Comparison of ENCODE assay signal across 8 cellular contexts in genomic region chrX:153926863-153927685, GRCh38. TPM values are rescaled to one million over a fixed set of nuclear protein-coding genes. Genes with fewer than 3 reads are reported as not detected.
DNase-seq lines count a peak whose midpoint lies in the region; ATAC-seq lines count a peak whose summit lies in the region.

No MANE protein-coding gene starts in this region.

- peak; percentile 90 for DNase-seq in Jurkat, Clone E6-1 (ENCODE audit: low read depth, low spot score)
- DNase-seq in SHP77 treated with DMSO at 0.1 percent for 48 hours (lab: John Stamatoyannopoulos, UW) (peak; percentile 22), left ventricle myocardium superior (peak; percentile 49), AG20443 (ENCODE audit: low spot score) (no peak)
- peak; percentile 85 for DNase-seq in activated naive CD4-positive, alpha-beta T cell treated with anti-CD3 and anti-CD28 coated beads for 36 hours

- H3K27ac ChIP-seq in BLaER1 = peak overlapping the region; percentile 99

- no peaks in the 10 kb centered on the region for H3K9me3 ChIP-seq in BLaER1
- no peaks in the 10 kb centered on the region for H3K9me3 ChIP-seq in skeletal muscle satellite cell (replicated peaks; ENCODE audit: low read length)

- no peaks in the 10 kb centered on the region for H3K9me3 Mint-ChIP-seq in activated naive CD4-positive, alpha-beta T cell treated with anti-CD3 and anti-CD28 coated beads for 36 hours

- peaks cover 98% of the 10 kb centered on the region for H4K20me1 ChIP-seq in BLaER1

- H3K4me3 Mint-ChIP-seq in activated naive CD4-positive, alpha-beta T cell treated with anti-CD3 and anti-CD28 coated beads for 36 hours = peak overlapping the region; percentile 88

- peak overlapping the region; percentile 98 for H3K27ac Mint-ChIP-seq in activated naive CD4-positive, alpha-beta T cell treated with anti-CD3 and anti-CD28 coated beads for 36 hours

- peak overlapping the region; percentile 99 for H3K4me2 ChIP-seq in BLaER1
- H3K4me2 ChIP-seq in skeletal muscle satellite cell (ENCODE audit: low read length) = peak overlapping the region; percentile 83

- peaks cover 89% of the 10 kb centered on the region for H3K4me1 ChIP-seq in BLaER1
- peaks cover 37% of the 10 kb centered on the region for H3K4me1 ChIP-seq in skeletal muscle satellite cell (ENCODE audit: control insufficient read depth, insufficient read depth, low read length)

- H3K9ac ChIP-seq in BLaER1 = peak overlapping the region; percentile 97
- peak overlapping the region; percentile 85 for H3K9ac ChIP-seq in skeletal muscle satellite cell (ENCODE audit: low read depth, low read length)

- H3K4me3 ChIP-seq in BLaER1 = peak overlapping the region; percentile 70
- peak overlapping the region; percentile 85 for H3K4me3 ChIP-seq in Jurkat, Clone E6-1 (ENCODE audit: low read length)
- H3K4me3 ChIP-seq in skeletal muscle satellite cell (ENCODE audit: low read length) = peak overlapping the region; percentile 74

- intact Hi-C loops in activated naive CD4-positive, alpha-beta T cell treated with anti-CD3 and anti-CD28 coated beads for 36 hours (cut with micrococcal nuclease) = loop anchor here (1.0 to 5.0 kb wide), 4 partner anchors 8 to 470 kb away; partner anchors contain the start of genes NAA10 and RPL10
- intact Hi-C loops in left ventricle myocardium superior (cut with micrococcal nuclease) = no loop called here

- peaks cover 29% of the 10 kb centered on the region for H3K36me3 ChIP-seq in BLaER1
- peaks cover 29% of the 10 kb centered on the region for H3K36me3 ChIP-seq in skeletal muscle satellite cell (ENCODE audit: insufficient read depth, low read length)

- H3K4me1 Mint-ChIP-seq in activated naive CD4-positive, alpha-beta T cell treated with anti-CD3 and anti-CD28 coated beads for 36 hours (ENCODE audit: low read depth) = peaks cover 35% of the 10 kb centered on the region

- CTCF ChIA-PET in activated naive CD4-positive, alpha-beta T cell treated with anti-CD3 and anti-CD28 coated beads for 36 hours (lab: Charles Lee) = interaction anchor here (0.6 to 10.6 kb wide), 7 partner anchors 10 to 164 kb away, joined by 3 to 82 read pairs (median 4); partner anchors contain the start of gene RENBP

- H3K36me3 Mint-ChIP-seq in activated naive CD4-positive, alpha-beta T cell treated with anti-CD3 and anti-CD28 coated beads for 36 hours (ENCODE audit: low read depth) = peaks cover 27% of the 10 kb centered on the region

- H3K27me3 ChIP-seq in BLaER1 (peaks cover 61% of the 10 kb centered on the region), skeletal muscle satellite cell (ENCODE audit: control insufficient read depth, insufficient read depth, low read length) (no peaks in the 10 kb centered on the region)

- peak; percentile 30 for ATAC-seq in GM19372 (IDR thresholded peaks at IDR 0.05; ENCODE audit: low read depth, unreplicated experiment)
- ATAC-seq in left ventricle myocardium superior = peak; percentile 3

- H3K27me3 Mint-ChIP-seq in activated naive CD4-positive, alpha-beta T cell treated with anti-CD3 and anti-CD28 coated beads for 36 hours (ENCODE audit: low read depth) = no peaks in the 10 kb centered on the region

RNA-seq across cellular contexts. Expression of gene ARHGAP4, which starts 1.0 kb away (rescaled TPM):
- polyA plus RNA-seq in Jurkat, Clone E6-1 (2012; ENCODE audit: insufficient read depth, insufficient read length) = 111 TPM
- 100 to 1,000 TPM; 154 to 161 TPM for total RNA-seq in activated naive CD4-positive, alpha-beta T cell treated with anti-CD3 and anti-CD28 coated beads for 36 hours
- total RNA-seq in left ventricle myocardium superior = 10.0 TPM
- total RNA-seq in skeletal muscle satellite cell (2012; rRNA removed) = 0.76 and 1.3 TPM in 2 replicates

RNA-seq across cellular contexts. Expression of gene NAA10, which starts 7.8 kb away (rescaled TPM):
- polyA plus RNA-seq in Jurkat, Clone E6-1 (2012; ENCODE audit: insufficient read depth, insufficient read length) = 188 TPM
- total RNA-seq in activated naive CD4-positive, alpha-beta T cell treated with anti-CD3 and anti-CD28 coated beads for 36 hours = 100 to 1,000 TPM; 120 to 121 TPM
- 72.2 TPM for total RNA-seq in left ventricle myocardium superior
- 102 and 164 TPM in 2 replicates for total RNA-seq in skeletal muscle satellite cell (2012; rRNA removed)

RNA-seq across cellular contexts. Expression of gene RENBP, which starts 17.4 kb away (rescaled TPM):
- polyA plus RNA-seq in Jurkat, Clone E6-1 (2012; ENCODE audit: insufficient read depth, insufficient read length) = not detected
- total RNA-seq in activated naive CD4-positive, alpha-beta T cell treated with anti-CD3 and anti-CD28 coated beads for 36 hours = 10 to 100 TPM; 11.3 to 13.1 TPM
- total RNA-seq in left ventricle myocardium superior = 8.9 TPM
- total RNA-seq in skeletal muscle satellite cell (2012; rRNA removed) = 2.4 and 11.2 TPM in 2 replicates

RNA-seq across cellular contexts. Expression of gene AVPR2, which starts 22.6 kb away (rescaled TPM):
- 1.3 TPM for polyA plus RNA-seq in Jurkat, Clone E6-1 (2012; ENCODE audit: insufficient read depth, insufficient read length)
- not detected for total RNA-seq in activated naive CD4-positive, alpha-beta T cell treated with anti-CD3 and anti-CD28 coated beads for 36 hours
- 3.3 TPM for total RNA-seq in left ventricle myocardium superior
- 0.22 TPM in 1 of 2 replicates, not detected in the other for total RNA-seq in skeletal muscle satellite cell (2012; rRNA removed)

RNA-seq across cellular contexts. Expression of gene L1CAM, which starts 41.1 kb away (rescaled TPM):
- 2.3 TPM for polyA plus RNA-seq in Jurkat, Clone E6-1 (2012; ENCODE audit: insufficient read depth, insufficient read length)
- total RNA-seq in activated naive CD4-positive, alpha-beta T cell treated with anti-CD3 and anti-CD28 coated beads for 36 hours = under 1 TPM; 0.40 to 0.57 TPM
- total RNA-seq in left ventricle myocardium superior = 4.8 TPM
- 0.51 and 1.5 TPM in 2 replicates for total RNA-seq in skeletal muscle satellite cell (2012; rRNA removed)

Comparison
In these comparisons a context has a peak if more than half of its experiments do, and no peak if none do; other contexts are left out.
1. RNA of gene ARHGAP4, which starts 1.0 kb away (total RNA-seq): 154 to 161 TPM in activated naive CD4-positive, alpha-beta T cell treated with anti-CD3 and anti-CD28 coated beads for 36 hours; 10.0 TPM in left ventricle myocardium superior (single experiment); every median in the first group is over 10 times any median in the second.
2. Peak in every context shown above with its lines, with median percentiles within 50 percentile points of each other: H3K4me3 ChIP-seq.